Comparison of ENCODE assay signal across 1 cellular context in genomic region chr11:63920870-63921417, GRCh38.
TF ChIP-seq lines count a peak whose summit lies in the region.

No MANE protein-coding gene starts in this region.

TF ChIP-seq in GM23338, 12 proteins besides CTCF, POLR2A, EP300 and RAD21 (continued from another document):
- TF ChIP-seq ZNF462 (CRISPR knock-in tag; IDR thresholded peaks at IDR 0.05) (no peak), ZNF114 (CRISPR knock-in tag; IDR thresholded peaks at IDR 0.05) (no peak), POLR2AphosphoS5 (IDR thresholded peaks at IDR 0.05; ENCODE audit: low read depth) (no peak)
- TF ChIP-seq, protein P1, sequence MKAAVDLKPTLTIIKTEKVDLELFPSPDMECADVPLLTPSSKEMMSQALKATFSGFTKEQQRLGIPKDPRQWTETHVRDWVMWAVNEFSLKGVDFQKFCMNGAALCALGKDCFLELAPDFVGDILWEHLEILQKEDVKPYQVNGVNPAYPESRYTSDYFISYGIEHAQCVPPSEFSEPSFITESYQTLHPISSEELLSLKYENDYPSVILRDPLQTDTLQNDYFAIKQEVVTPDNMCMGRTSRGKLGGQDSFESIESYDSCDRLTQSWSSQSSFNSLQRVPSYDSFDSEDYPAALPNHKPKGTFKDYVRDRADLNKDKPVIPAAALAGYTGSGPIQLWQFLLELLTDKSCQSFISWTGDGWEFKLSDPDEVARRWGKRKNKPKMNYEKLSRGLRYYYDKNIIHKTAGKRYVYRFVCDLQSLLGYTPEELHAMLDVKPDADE (IDR thresholded peaks at IDR 0.05): no peak
- TF ChIP-seq, protein P2, sequence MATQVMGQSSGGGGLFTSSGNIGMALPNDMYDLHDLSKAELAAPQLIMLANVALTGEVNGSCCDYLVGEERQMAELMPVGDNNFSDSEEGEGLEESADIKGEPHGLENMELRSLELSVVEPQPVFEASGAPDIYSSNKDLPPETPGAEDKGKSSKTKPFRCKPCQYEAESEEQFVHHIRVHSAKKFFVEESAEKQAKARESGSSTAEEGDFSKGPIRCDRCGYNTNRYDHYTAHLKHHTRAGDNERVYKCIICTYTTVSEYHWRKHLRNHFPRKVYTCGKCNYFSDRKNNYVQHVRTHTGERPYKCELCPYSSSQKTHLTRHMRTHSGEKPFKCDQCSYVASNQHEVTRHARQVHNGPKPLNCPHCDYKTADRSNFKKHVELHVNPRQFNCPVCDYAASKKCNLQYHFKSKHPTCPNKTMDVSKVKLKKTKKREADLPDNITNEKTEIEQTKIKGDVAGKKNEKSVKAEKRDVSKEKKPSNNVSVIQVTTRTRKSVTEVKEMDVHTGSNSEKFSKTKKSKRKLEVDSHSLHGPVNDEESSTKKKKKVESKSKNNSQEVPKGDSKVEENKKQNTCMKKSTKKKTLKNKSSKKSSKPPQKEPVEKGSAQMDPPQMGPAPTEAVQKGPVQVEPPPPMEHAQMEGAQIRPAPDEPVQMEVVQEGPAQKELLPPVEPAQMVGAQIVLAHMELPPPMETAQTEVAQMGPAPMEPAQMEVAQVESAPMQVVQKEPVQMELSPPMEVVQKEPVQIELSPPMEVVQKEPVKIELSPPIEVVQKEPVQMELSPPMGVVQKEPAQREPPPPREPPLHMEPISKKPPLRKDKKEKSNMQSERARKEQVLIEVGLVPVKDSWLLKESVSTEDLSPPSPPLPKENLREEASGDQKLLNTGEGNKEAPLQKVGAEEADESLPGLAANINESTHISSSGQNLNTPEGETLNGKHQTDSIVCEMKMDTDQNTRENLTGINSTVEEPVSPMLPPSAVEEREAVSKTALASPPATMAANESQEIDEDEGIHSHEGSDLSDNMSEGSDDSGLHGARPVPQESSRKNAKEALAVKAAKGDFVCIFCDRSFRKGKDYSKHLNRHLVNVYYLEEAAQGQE (IDR thresholded peaks at IDR 0.05; ENCODE audit: unreplicated experiment): no peak
TF ChIP-seq in GM23338: peak in this region for 0.
